8 cellular contexts compared by ENCODE assay signal in genomic region chrX:116862340-116862739, GRCh38.
"Had no signal": no experiment of that assay in that cellular context is flagged by ENCODE, and none has a peak within 500 bp of the region (broad histone marks: within the 10 kb centered on the region; RNA-seq: fewer than 3 reads in every experiment).

No MANE protein-coding gene starts in this region.

- H3K9me3 ChIP-seq: HAP-1 had no signal

- H3K27ac ChIP-seq: GM23248, HL-60 had no signal

- FAIRE-seq: HepG2 had no signal

- H3K4me3 ChIP-seq: GM23248, HAP-1 had no signal

- H3K36me3 ChIP-seq: HAP-1 had no signal

- ATAC-seq: HCT116, HepG2 had no signal

- H3K4me1 ChIP-seq: HAP-1 had no signal

- DNase-seq: GM23248, GOT3, H7, HFFc6 had no signal
